In the genomic region with DNA sequence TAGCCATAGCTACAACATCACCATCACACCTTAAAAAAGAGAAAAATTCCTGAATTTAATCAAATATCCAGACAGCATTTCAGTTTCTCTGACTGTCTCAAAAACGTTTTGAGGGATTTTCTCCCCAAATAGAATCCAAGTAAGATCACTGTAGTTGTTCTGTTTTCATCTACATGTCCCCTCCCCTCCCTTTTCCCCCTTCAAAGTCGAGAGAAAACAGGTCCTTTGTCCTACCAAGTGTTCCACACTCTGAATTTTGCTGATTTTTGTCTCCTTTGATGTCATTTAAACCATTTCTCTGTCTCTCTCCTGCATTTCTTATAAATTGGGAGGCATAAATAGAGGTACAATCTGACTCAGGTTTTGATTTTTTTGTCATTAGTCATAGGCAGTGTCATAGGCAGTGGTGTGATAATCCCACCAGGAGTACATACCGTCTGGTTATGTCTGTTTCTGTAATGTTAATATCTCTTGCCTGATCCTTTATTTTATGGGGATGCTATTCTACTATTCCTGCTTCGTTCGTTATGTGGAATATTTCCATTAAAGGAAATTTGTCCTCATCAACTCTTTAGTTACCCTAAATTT, we compare ENCODE assay signal across 18 cellular contexts.
DNase-seq lines count a peak whose midpoint lies in the region; ATAC-seq and FAIRE-seq lines count a peak whose summit lies in the region.
"Had no signal": no experiment of that assay in that cellular context is flagged by ENCODE, and none has a peak within 500 bp of the region (broad histone marks: within the 10 kb centered on the region; RNA-seq: fewer than 3 reads in every experiment).

No MANE protein-coding gene starts in this region.

- peaks cover 74% of the 10 kb centered on the region for H3K4me1 Mint-ChIP-seq in stimulated activated naive CD8-positive, alpha-beta T cell treated with anti-CD3 and anti-CD28 coated beads, Interleukin-15, Interleukin-2, amounts not matched to agents 100 ng/mL and 50 ng/mL, for 24 hours (ENCODE audit: low read depth)
- H3K4me1 Mint-ChIP-seq in stimulated activated naive CD8-positive, alpha-beta T cell treated with anti-CD3 and anti-CD28 coated beads, Interleukin-15, amount 100 ng/mL, for 72 hours: peaks cover 74% of the 10 kb centered on the region
- H3K4me1 Mint-ChIP-seq in activated naive CD8-positive, alpha-beta T cell (ENCODE audit: low read depth): peaks cover 71% of the 10 kb centered on the region

- peaks cover 4% of the 10 kb centered on the region for H3K36me3 Mint-ChIP-seq in stimulated activated naive CD8-positive, alpha-beta T cell treated with anti-CD3 and anti-CD28 coated beads, Interleukin-15, Interleukin-2, amounts not matched to agents 100 ng/mL and 50 ng/mL, for 24 hours (ENCODE audit: low read depth)
- H3K36me3 Mint-ChIP-seq in activated naive CD8-positive, alpha-beta T cell: peaks cover 2% of the 10 kb centered on the region

- H3K27ac Mint-ChIP-seq in stimulated activated naive CD8-positive, alpha-beta T cell treated with anti-CD3 and anti-CD28 coated beads, Interleukin-15, Interleukin-2, amounts not matched to agents 100 ng/mL and 50 ng/mL, for 24 hours: peak overlapping the region; percentile 24
- H3K27ac Mint-ChIP-seq in stimulated activated naive CD8-positive, alpha-beta T cell treated with anti-CD3 and anti-CD28 coated beads, Interleukin-15, amount 100 ng/mL, for 72 hours: peak overlapping the region in 1 of 2 donors; percentile 79
- peak overlapping the region; percentile 87 for H3K27ac Mint-ChIP-seq in activated naive CD8-positive, alpha-beta T cell

- peak; percentile 37 for FAIRE-seq in frontal cortex (lab: Jason Lieb, UNC)
- FAIRE-seq: islet of Langerhans, small intestine had no signal

- H3K27me3 Mint-ChIP-seq in stimulated activated naive CD8-positive, alpha-beta T cell treated with anti-CD3 and anti-CD28 coated beads, Interleukin-15, Interleukin-2, amounts not matched to agents 100 ng/mL and 50 ng/mL, for 24 hours: peaks cover 12% of the 10 kb centered on the region
- H3K27me3 Mint-ChIP-seq in stimulated activated naive CD8-positive, alpha-beta T cell treated with anti-CD3 and anti-CD28 coated beads, Interleukin-15, amount 100 ng/mL, for 72 hours: no peaks in the 10 kb centered on the region
- no peaks in the 10 kb centered on the region for H3K27me3 Mint-ChIP-seq in activated naive CD8-positive, alpha-beta T cell

- no peak overlapping the region for H3K4me3 Mint-ChIP-seq in stimulated activated naive CD8-positive, alpha-beta T cell treated with anti-CD3 and anti-CD28 coated beads, Interleukin-15, Interleukin-2, amounts not matched to agents 100 ng/mL and 50 ng/mL, for 24 hours
- peak overlapping the region in 1 of 2 donors; percentile 49 for H3K4me3 Mint-ChIP-seq in stimulated activated naive CD8-positive, alpha-beta T cell treated with anti-CD3 and anti-CD28 coated beads, Interleukin-15, amount 100 ng/mL, for 72 hours
- peak overlapping the region; percentile 35 for H3K4me3 Mint-ChIP-seq in activated naive CD8-positive, alpha-beta T cell
- H3K4me3 Mint-ChIP-seq: naive thymus-derived CD4-positive, alpha-beta T cell had no signal

- H3K9me3 Mint-ChIP-seq in stimulated activated naive CD8-positive, alpha-beta T cell treated with anti-CD3 and anti-CD28 coated beads, Interleukin-15, Interleukin-2, amounts not matched to agents 100 ng/mL and 50 ng/mL, for 24 hours: peaks cover 5% of the 10 kb centered on the region
- peaks cover 0 to 5% of the 10 kb centered on the region in 2 donors for H3K9me3 Mint-ChIP-seq in stimulated activated naive CD8-positive, alpha-beta T cell treated with anti-CD3 and anti-CD28 coated beads, Interleukin-15, amount 100 ng/mL, for 72 hours
- peaks cover 5% of the 10 kb centered on the region for H3K9me3 Mint-ChIP-seq in activated naive CD8-positive, alpha-beta T cell (ENCODE audit: low read depth)

- ATAC-seq in stimulated activated naive CD8-positive, alpha-beta T cell treated with anti-CD3 and anti-CD28 coated beads, Interleukin-15, amount 100 ng/mL, for 72 hours: no peak
- ATAC-seq: body of pancreas; naive thymus-derived CD4-positive, alpha-beta T cell had no signal

- no peak for DNase-seq in stimulated activated naive CD8-positive, alpha-beta T cell treated with anti-CD3 and anti-CD28 coated beads, Interleukin-15, amount 100 ng/mL, for 72 hours
- DNase-seq in frontal cortex (ENCODE audit: low spot score in 2 of 2): no peak
- no peak for DNase-seq in COLO829 (ENCODE audit: low spot score)
- DNase-seq in cerebellum (ENCODE audit: low spot score): no peak
- no peak for DNase-seq in stimulated activated CD4-positive, alpha-beta T cell treated with anti-CD3 and anti-CD28 coated beads, Interleukin-4, amount 100 ng/mL, for 1 hour
- no peak for DNase-seq in NCI-H524 (lab: John Stamatoyannopoulos, UW)
- DNase-seq: activated CD8-positive, alpha-beta memory T cell treated with anti-CD3 and anti-CD28 coated beads, Interleukin-2, amount 50 U/mL, for 48 hours; AML-193; body of pancreas; esophagus squamous epithelium; naive thymus-derived CD4-positive, alpha-beta T cell; NCI-H446; RPMI8226; small intestine; uterus had no signal
